Comparison of ENCODE assay signal across 28 cellular contexts in the genomic region with DNA sequence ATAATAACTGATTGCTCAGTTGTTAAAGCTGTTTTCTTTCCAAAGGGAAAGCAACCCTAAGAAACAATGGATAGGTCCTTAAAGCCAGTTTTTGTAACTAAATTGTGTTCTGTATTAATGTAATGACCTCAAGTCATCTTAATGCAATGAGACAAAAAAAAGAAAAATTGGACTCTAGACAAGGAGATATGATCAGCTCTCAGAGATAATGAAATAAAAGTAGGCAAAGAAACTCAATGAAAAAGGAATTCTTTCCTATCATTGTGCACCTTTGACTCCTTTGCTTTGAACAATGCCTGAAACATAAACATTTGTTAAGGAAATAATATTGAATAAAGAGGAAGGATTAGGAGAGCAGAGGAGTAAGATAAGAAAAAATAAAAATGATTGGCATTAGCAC.
"Had no signal": no experiment of that assay in that cellular context is flagged by ENCODE, and none has a peak within 500 bp of the region (broad histone marks: within the 10 kb centered on the region; RNA-seq: fewer than 3 reads in every experiment).

No MANE protein-coding gene starts in this region.

- H3K4me3 ChIP-seq: colonic mucosa, coronary artery, dorsolateral prefrontal cortex, esophagus muscularis mucosa, esophagus squamous epithelium, gastrocnemius medialis, gastroesophageal sphincter, heart left ventricle, heart right ventricle had no signal

- H3K36me3 ChIP-seq: colonic mucosa, esophagus muscularis mucosa, esophagus squamous epithelium, gastrocnemius medialis, gastroesophageal sphincter, heart left ventricle, heart right ventricle had no signal

- H3K27me3 ChIP-seq: colonic mucosa, dorsolateral prefrontal cortex, esophagus muscularis mucosa, esophagus squamous epithelium, foreskin keratinocyte, gastrocnemius medialis, gastroesophageal sphincter, heart left ventricle, heart right ventricle had no signal

- ATAC-seq: effector memory CD8-positive, alpha-beta T cell; esophagus mucosa; foreskin keratinocyte; gastrocnemius medialis; gastroesophageal sphincter; heart left ventricle; heart right ventricle had no signal

- H3K4me1 ChIP-seq: colonic mucosa, esophagus muscularis mucosa, esophagus squamous epithelium, foreskin keratinocyte, gastrocnemius medialis, gastroesophageal sphincter, heart left ventricle, heart right ventricle had no signal

- H3K27ac Mint-ChIP-seq: dendritic cell treated with granulocyte-macrophage colony-stimulating factor and Interleukin-4, amounts not matched to agents 40 ng/mL and 50 ng/mL, for 4 days; effector memory CD8-positive, alpha-beta T cell; endodermal cell had no signal

- H3K27ac ChIP-seq: colonic mucosa, coronary artery, dorsolateral prefrontal cortex, epithelial cell of prostate, esophagus muscularis mucosa, esophagus squamous epithelium, foreskin keratinocyte, gastrocnemius medialis, gastroesophageal sphincter, heart left ventricle, heart right ventricle had no signal

- H3K27me3 Mint-ChIP-seq: dendritic cell treated with granulocyte-macrophage colony-stimulating factor and Interleukin-4, amounts not matched to agents 40 ng/mL and 50 ng/mL, for 4 days; effector memory CD8-positive, alpha-beta T cell had no signal

- DNase-seq: colonic mucosa; cortex of kidney; dermis blood vessel endothelial cell; dorsolateral prefrontal cortex; effector CD4-positive, alpha-beta T cell; effector CD8-positive, alpha-beta T cell; effector memory CD4-positive, alpha-beta T cell; effector memory CD8-positive, alpha-beta T cell; endodermal cell; erythroblast; esophagus squamous epithelium; foreskin fibroblast; foreskin keratinocyte; foreskin melanocyte; gastrocnemius medialis; glutamatergic neuron; head of caudate nucleus; heart left ventricle; heart right ventricle had no signal

- H3K4me3 Mint-ChIP-seq: dendritic cell treated with granulocyte-macrophage colony-stimulating factor and Interleukin-4, amounts not matched to agents 40 ng/mL and 50 ng/mL, for 4 days; effector memory CD8-positive, alpha-beta T cell; endodermal cell had no signal

- FAIRE-seq: colon, endometrium, frontal cortex had no signal

- H3K9me3 Mint-ChIP-seq: dendritic cell treated with granulocyte-macrophage colony-stimulating factor and Interleukin-4, amounts not matched to agents 40 ng/mL and 50 ng/mL, for 4 days; endodermal cell had no signal

- H3K9me3 ChIP-seq: colonic mucosa, esophagus muscularis mucosa, esophagus squamous epithelium, gastrocnemius medialis, gastroesophageal sphincter, heart left ventricle, heart right ventricle had no signal
